In the genomic region with DNA sequence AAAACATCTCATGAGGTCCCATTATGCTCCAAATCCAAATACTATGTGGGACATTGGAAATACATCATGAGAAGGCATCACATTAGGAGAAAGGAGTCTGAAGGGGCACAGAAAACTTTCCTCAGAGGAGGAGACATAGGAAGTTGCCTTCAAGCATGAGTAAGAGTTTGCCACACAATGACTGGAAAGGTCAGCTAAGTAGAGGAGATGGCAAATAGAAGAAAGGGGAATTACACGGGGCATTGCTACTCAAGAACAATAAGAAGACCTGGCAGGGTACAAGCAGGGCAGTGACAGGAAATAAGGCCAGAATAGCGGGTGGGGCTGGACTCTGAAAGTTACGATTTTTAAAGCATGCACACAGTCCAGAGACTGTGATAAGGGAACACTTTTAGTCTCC, we compare ENCODE assay signal across 3 cellular contexts.
TF ChIP-seq lines count a peak whose summit lies in the region.

No MANE protein-coding gene starts in this region.

TF ChIP-seq in GM23338, 12 proteins besides CTCF, POLR2A, EP300 and RAD21:
- TF ChIP-seq CREB1 (CRISPR knock-in tag; IDR thresholded peaks at IDR 0.05; ENCODE audit: low read depth) (no peak), ZNF331 (CRISPR knock-in tag; IDR thresholded peaks at IDR 0.05; ENCODE audit: low read depth) (no peak), POLR2AphosphoS5 (IDR thresholded peaks at IDR 0.05; ENCODE audit: low read depth) (no peak)
- TF ChIP-seq, protein P1, sequence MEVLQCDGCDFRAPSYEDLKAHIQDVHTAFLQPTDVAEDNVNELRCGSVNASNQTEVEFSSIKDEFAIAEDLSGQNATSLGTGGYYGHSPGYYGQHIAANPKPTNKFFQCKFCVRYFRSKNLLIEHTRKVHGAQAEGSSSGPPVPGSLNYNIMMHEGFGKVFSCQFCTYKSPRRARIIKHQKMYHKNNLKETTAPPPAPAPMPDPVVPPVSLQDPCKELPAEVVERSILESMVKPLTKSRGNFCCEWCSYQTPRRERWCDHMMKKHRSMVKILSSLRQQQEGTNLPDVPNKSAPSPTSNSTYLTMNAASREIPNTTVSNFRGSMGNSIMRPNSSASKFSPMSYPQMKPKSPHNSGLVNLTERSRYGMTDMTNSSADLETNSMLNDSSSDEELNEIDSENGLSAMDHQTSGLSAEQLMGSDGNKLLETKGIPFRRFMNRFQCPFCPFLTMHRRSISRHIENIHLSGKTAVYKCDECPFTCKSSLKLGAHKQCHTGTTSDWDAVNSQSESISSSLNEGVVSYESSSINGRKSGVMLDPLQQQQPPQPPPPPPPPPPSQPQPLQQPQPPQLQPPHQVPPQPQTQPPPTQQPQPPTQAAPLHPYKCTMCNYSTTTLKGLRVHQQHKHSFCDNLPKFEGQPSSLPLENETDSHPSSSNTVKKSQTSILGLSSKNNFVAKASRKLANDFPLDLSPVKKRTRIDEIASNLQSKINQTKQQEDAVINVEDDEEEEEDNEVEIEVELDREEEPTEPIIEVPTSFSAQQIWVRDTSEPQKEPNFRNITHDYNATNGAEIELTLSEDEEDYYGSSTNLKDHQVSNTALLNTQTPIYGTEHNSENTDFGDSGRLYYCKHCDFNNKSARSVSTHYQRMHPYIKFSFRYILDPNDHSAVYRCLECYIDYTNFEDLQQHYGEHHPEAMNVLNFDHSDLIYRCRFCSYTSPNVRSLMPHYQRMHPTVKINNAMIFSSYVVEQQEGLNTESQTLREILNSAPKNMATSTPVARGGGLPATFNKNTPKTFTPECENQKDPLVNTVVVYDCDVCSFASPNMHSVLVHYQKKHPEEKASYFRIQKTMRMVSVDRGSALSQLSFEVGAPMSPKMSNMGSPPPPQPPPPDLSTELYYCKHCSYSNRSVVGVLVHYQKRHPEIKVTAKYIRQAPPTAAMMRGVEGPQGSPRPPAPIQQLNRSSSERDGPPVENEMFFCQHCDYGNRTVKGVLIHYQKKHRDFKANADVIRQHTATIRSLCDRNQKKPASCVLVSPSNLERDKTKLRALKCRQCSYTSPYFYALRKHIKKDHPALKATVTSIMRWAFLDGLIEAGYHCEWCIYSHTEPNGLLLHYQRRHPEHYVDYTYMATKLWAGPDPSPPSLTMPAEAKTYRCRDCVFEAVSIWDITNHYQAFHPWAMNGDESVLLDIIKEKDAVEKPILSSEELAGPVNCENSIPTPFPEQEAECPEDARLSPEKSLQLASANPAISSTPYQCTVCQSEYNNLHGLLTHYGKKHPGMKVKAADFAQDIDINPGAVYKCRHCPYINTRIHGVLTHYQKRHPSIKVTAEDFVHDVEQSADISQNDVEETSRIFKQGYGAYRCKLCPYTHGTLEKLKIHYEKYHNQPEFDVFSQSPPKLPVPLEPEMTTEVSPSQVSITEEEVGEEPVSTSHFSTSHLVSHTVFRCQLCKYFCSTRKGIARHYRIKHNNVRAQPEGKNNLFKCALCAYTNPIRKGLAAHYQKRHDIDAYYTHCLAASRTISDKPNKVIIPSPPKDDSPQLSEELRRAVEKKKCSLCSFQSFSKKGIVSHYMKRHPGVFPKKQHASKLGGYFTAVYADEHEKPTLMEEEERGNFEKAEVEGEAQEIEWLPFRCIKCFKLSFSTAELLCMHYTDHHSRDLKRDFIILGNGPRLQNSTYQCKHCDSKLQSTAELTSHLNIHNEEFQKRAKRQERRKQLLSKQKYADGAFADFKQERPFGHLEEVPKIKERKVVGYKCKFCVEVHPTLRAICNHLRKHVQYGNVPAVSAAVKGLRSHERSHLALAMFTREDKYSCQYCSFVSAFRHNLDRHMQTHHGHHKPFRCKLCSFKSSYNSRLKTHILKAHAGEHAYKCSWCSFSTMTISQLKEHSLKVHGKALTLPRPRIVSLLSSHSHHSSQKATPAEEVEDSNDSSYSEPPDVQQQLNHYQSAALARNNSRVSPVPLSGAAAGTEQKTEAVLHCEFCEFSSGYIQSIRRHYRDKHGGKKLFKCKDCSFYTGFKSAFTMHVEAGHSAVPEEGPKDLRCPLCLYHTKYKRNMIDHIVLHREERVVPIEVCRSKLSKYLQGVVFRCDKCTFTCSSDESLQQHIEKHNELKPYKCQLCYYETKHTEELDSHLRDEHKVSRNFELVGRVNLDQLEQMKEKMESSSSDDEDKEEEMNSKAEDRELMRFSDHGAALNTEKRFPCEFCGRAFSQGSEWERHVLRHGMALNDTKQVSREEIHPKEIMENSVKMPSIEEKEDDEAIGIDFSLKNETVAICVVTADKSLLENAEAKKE (CRISPR knock-in tag; IDR thresholded peaks at IDR 0.05): no peak

TF ChIP-seq in endothelial cell of umbilical vein, 7 proteins besides CTCF, POLR2A, EP300 and RAD21:
- TF ChIP-seq GATA2 (IDR thresholded peaks at IDR 0.05; ENCODE audit: insufficient read depth, insufficient read length, low read depth, low read length) (no peak), POLR2AphosphoS5 (IDR thresholded peaks at IDR 0.05; ENCODE audit: insufficient read depth, low read depth, low read length) (no peak), JUN (IDR thresholded peaks at IDR 0.05; ENCODE audit: borderline replicate concordance, insufficient read depth, insufficient read length, low read depth) (no peak)
- TF ChIP-seq, protein P2, sequence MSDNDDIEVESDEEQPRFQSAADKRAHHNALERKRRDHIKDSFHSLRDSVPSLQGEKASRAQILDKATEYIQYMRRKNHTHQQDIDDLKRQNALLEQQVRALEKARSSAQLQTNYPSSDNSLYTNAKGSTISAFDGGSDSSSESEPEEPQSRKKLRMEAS (IDR thresholded peaks at IDR 0.05; ENCODE audit: insufficient read depth, insufficient read length): no peak

TF ChIP-seq in HepG2, 621 proteins besides CTCF, POLR2A, EP300 and RAD21:
- TF ChIP-seq ZNF253 (CRISPR knock-in tag; IDR thresholded peaks at IDR 0.05; ENCODE audit: borderline replicate concordance) (no peak), ARHGAP35 (CRISPR knock-in tag; IDR thresholded peaks at IDR 0.05; ENCODE audit: borderline replicate concordance) (no peak)
